Comparison of ENCODE assay signal across 8 cellular contexts in the genomic region with DNA sequence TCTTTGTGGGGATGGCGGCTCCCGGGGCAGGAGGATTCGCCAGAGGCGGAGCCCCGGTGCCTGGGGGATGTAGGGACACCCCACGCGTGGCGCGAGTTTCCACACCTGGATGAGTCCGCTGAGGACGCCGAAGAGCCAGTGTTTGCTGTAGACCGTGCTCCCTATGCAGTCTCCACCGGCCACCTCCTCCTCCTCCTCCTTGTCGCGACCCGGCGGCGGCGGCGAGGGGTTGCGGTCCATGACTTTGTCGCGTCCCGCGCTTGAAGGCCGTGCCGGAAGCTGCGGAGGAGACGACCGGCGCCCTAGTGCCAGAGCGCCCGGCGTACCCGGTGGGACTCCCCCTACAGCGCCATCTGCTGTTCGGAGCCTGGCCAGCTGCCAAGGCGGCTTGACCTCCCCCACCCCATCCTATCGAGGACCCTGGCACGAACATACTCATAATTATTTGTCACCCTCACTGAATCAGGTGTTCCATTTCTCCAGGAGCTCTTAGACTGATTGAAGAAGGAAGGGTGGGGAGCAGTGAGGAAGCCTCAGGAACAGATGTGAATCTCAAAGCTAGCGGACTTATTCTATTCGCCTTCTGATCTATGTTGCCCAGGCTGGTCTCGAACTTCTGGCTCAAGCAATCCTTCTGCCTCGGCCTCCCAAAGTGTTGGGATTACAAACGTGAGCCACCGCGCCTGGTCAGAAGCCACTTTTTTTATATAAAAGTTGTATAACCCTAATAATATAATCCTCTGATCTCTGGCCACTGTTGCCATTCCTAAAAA. TPM values are rescaled to one million over a fixed set of nuclear protein-coding genes. Genes with fewer than 3 reads are reported as not detected.
DNase-seq lines count a peak whose midpoint lies in the region; ATAC-seq and TF ChIP-seq lines count a peak whose summit lies in the region.

A gene with protein sequence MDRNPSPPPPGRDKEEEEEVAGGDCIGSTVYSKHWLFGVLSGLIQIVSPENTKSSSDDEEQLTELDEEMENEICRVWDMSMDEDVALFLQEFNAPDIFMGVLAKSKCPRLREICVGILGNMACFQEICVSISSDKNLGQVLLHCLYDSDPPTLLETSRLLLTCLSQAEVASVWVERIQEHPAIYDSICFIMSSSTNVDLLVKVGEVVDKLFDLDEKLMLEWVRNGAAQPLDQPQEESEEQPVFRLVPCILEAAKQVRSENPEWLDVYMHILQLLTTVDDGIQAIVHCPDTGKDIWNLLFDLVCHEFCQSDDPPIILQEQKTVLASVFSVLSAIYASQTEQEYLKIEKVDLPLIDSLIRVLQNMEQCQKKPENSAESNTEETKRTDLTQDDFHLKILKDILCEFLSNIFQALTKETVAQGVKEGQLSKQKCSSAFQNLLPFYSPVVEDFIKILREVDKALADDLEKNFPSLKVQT (minus strand): TSS at position 281 of the 773 bp plus-strand sequence. CDS start 41 bp downstream, at position 240.

- peak; percentile 33 to 52 for TF ChIP-seq POLR2A in gastroesophageal sphincter (IDR thresholded peaks at IDR 0.05)

- H3K9me3 ChIP-seq in HAP-1 (no peaks in the 10 kb centered on the region), gastroesophageal sphincter (no peaks in the 10 kb centered on the region)

- H3K36me3 ChIP-seq in HAP-1 (replicated peaks) (peaks cover 5% of the 10 kb centered on the region), gastroesophageal sphincter (peaks cover 0 to 26% of the 10 kb centered on the region in 2 donors)

- DNase-seq in GF-D8 (lab: John Stamatoyannopoulos, UW): peak; percentile 10
- peak; percentile 81 to 95 for DNase-seq in HAP-1 (ENCODE audit: low spot score in 2 of 2)
- DNase-seq in M059J (ENCODE audit: low read depth): peak; percentile 78
- peak; percentile 16 for DNase-seq in SHP77 treated with DMSO at 0.1 percent for 48 hours (lab: John Stamatoyannopoulos, UW)
- DNase-seq in activated gamma-delta T cell treated with Interleukin-2 at 50 U/mL for 16 hours: peak; percentile 90
- peak; percentile 13 for DNase-seq in non-pigmented ciliary epithelial cell (ENCODE audit: low read depth)
- DNase-seq in substantia nigra (lab: John Stamatoyannopoulos, UW): peak; percentile 4 to 92 (median 74)

- H3K4me3 ChIP-seq in HAP-1 (peak within 1 kb of the TSS; percentile 86), gastroesophageal sphincter (peak within 1 kb of the TSS; percentile 88 to 100)

- 9 to 13% methylated on average over 11 to 12 of the region's 48 CpGs for WGBS in gastroesophageal sphincter (ENCODE audit: low coverage in 1 of 2), 2 donors

- ATAC-seq in gastroesophageal sphincter: peak; percentile 90

- TF ChIP-seq CTCF in gastroesophageal sphincter (IDR thresholded peaks at IDR 0.05): peak; percentile 38 to 83 (median 44)

- H3K27ac ChIP-seq in gastroesophageal sphincter (peak within 1 kb of the TSS; percentile 39 to 84 (median 74)), substantia nigra (ENCODE audit: low read depth, low read length, poor library complexity, severe bottlenecking) (peak within 1 kb of the TSS; percentile 61)

- in situ Hi-C loops in HAP-1 (cut with MboI; ENCODE audit: low sequenced_read_pairs): no loop called here

- 0 out of 2 replicates have a peak, but pooled peaks cover 2% of the 10 kb centered on the region for H3K27me3 ChIP-seq in HAP-1 (ENCODE audit: low read depth)
- peaks cover 3% of the 10 kb centered on the region for H3K27me3 ChIP-seq in gastroesophageal sphincter

- H3K4me1 ChIP-seq in HAP-1: peaks cover 8% of the 10 kb centered on the region
- H3K4me1 ChIP-seq in gastroesophageal sphincter: peaks cover 4 to 25% (median 4%) of the 10 kb centered on the region in 3 donors

- TF ChIP-seq EP300 in gastroesophageal sphincter (IDR thresholded peaks at IDR 0.05): no peak

RNA-seq across cellular contexts. Expression of the gene that starts here (rescaled TPM):
- 23.7 and 35.6 TPM in 2 replicates for total RNA-seq in M059J (2014; rRNA removed; shearing (Covaris generic))
- total RNA-seq in gastroesophageal sphincter: 10 to 100 TPM; 11.3 to 21.5 (median 14.4) TPM

Comparison
In these comparisons a context has a peak if more than half of its experiments do, and no peak if none do; other contexts are left out.
1. Peak in every context shown above with its lines: DNase-seq, ATAC-seq, H3K4me3 ChIP-seq and H3K27ac ChIP-seq.
2. DNase-seq: peak in every context shown above with its lines; median percentile 90 in activated gamma-delta T cell treated with Interleukin-2 at 50 U/mL for 16 hours; 88 in HAP-1; 78 in M059J; 74 in substantia nigra; 16 in SHP77 treated with DMSO at 0.1 percent for 48 hours; 13 in non-pigmented ciliary epithelial cell; 10 in GF-D8.